In genomic region chr6:53796791-53797190, GRCh38 we compare ENCODE assay signal across 9 cellular contexts. TPM values are rescaled to one million over a fixed set of nuclear protein-coding genes. Genes with fewer than 3 reads are reported as not detected.
A peak's percentile ranks its signal among the peaks of the same experiment; 100 is the strongest.
DNase-seq lines count a peak whose midpoint lies in the region; ATAC-seq and TF ChIP-seq lines count a peak whose summit lies in the region.
"Had no signal": no experiment of that assay in that cellular context is flagged by ENCODE, and none has a peak within 500 bp of the region (broad histone marks: within the 10 kb centered on the region; RNA-seq: fewer than 3 reads in every experiment).

No MANE protein-coding gene starts in this region.

- peaks cover 3% of the 10 kb centered on the region for H3K36me3 Mint-ChIP-seq in activated CD4-positive, alpha-beta T cell treated with anti-CD3 and anti-CD28 coated beads, Interleukin-2, amount 10 ng/mL, durations not matched to agents 7 days and 5 days (ENCODE audit: low read depth)
- H3K36me3 Mint-ChIP-seq in brain, result peaks cover 8% of the 10 kb centered on the region
- no peaks in the 10 kb centered on the region for H3K36me3 Mint-ChIP-seq in mesothelial cell of epicardium

- CTCF ChIA-PET in activated CD4-positive, alpha-beta T cell treated with anti-CD3 and anti-CD28 coated beads, Interleukin-2, amount 10 ng/mL, durations not matched to agents 7 days and 5 days (lab: Charles Lee), result interaction anchor here (0.9 to 1.6 kb wide), 4 partner anchors 12 to 71 kb away, joined by 3 read pairs; no protein-coding TSS in a partner anchor

- ATAC-seq in GM18873 (IDR thresholded peaks at IDR 0.05; ENCODE audit: low FRiP score, unreplicated experiment), result no peak

- no peaks in the 10 kb centered on the region for H3K36me3 ChIP-seq in tibial nerve
- H3K36me3 ChIP-seq: cardiac muscle cell had no signal

- H3K4me3 Mint-ChIP-seq in activated CD4-positive, alpha-beta T cell treated with anti-CD3 and anti-CD28 coated beads, Interleukin-2, amount 10 ng/mL, durations not matched to agents 7 days and 5 days, result peak overlapping the region; percentile 97
- H3K4me3 Mint-ChIP-seq in brain (peak overlapping the region; percentile 93 to 100 (median 99)), mesothelial cell of epicardium (peak overlapping the region; percentile 93)

- H3K9me3 ChIP-seq in tibial nerve, result no peaks in the 10 kb centered on the region

- peak overlapping the region in 3 of 4 donors; percentile 64 to 89 (median 87) for H3K4me3 ChIP-seq in tibial nerve

- no peak overlapping the region for H3K27ac Mint-ChIP-seq in activated CD4-positive, alpha-beta T cell treated with anti-CD3 and anti-CD28 coated beads, Interleukin-2, amount 10 ng/mL, durations not matched to agents 7 days and 5 days
- H3K27ac Mint-ChIP-seq in brain, result peak overlapping the region; percentile 56 to 94 (median 90)
- H3K27ac Mint-ChIP-seq in mesothelial cell of epicardium, result peak overlapping the region; percentile 92

- TF ChIP-seq POLR2A in tibial nerve (IDR thresholded peaks at IDR 0.05), result no peak

- no peak for DNase-seq in activated CD4-positive, alpha-beta T cell treated with anti-CD3 and anti-CD28 coated beads, Interleukin-2, amount 10 ng/mL, durations not matched to agents 7 days and 5 days
- DNase-seq in activated CD4-positive, alpha-beta T cell treated with anti-CD3 and anti-CD28 coated beads, Interleukin-2, amount 50 U/mL, for 4 hours, result no peak
- DNase-seq in mesothelial cell of epicardium (ENCODE audit: low spot score in 2 of 2, unreplicated experiment in 2 of 2) (no peak), tibial nerve (ENCODE audit: low spot score in 2 of 2) (no peak), ecto neural progenitor cell (ENCODE audit: low spot score) (no peak), T-helper 1 cell (no peak)

- peaks cover 33% of the 10 kb centered on the region for H3K27me3 Mint-ChIP-seq in activated CD4-positive, alpha-beta T cell treated with anti-CD3 and anti-CD28 coated beads, Interleukin-2, amount 10 ng/mL, durations not matched to agents 7 days and 5 days
- peaks cover 24% of the 10 kb centered on the region for H3K27me3 Mint-ChIP-seq in brain
- H3K27me3 Mint-ChIP-seq in mesothelial cell of epicardium (ENCODE audit: low read depth), result no peaks in the 10 kb centered on the region

- H3K27ac ChIP-seq in tibial nerve, result peak overlapping the region in 3 of 4 donors; percentile 82 to 84 (median 83)
- H3K27ac ChIP-seq: cardiac muscle cell had no signal

- WGBS in tibial nerve, 2 donors, result 32 to 40% methylated on average over 5 of the region's 5 CpGs

- TF ChIP-seq EP300 in tibial nerve (IDR thresholded peaks at IDR 0.05), result no peak

- H3K4me1 ChIP-seq in tibial nerve, result peaks cover 0 to 34% (median 3%) of the 10 kb centered on the region in 4 donors

- no peaks in the 10 kb centered on the region for H3K9me3 Mint-ChIP-seq in activated CD4-positive, alpha-beta T cell treated with anti-CD3 and anti-CD28 coated beads, Interleukin-2, amount 10 ng/mL, durations not matched to agents 7 days and 5 days
- peaks cover 0 to 2% (median 0%) of the 10 kb centered on the region in 5 experiments for H3K9me3 Mint-ChIP-seq in brain
- H3K9me3 Mint-ChIP-seq in mesothelial cell of epicardium, result no peaks in the 10 kb centered on the region

- no peaks in the 10 kb centered on the region for H3K27me3 ChIP-seq in tibial nerve

- peaks cover 31% of the 10 kb centered on the region for H3K4me1 Mint-ChIP-seq in activated CD4-positive, alpha-beta T cell treated with anti-CD3 and anti-CD28 coated beads, Interleukin-2, amount 10 ng/mL, durations not matched to agents 7 days and 5 days
- H3K4me1 Mint-ChIP-seq in brain (peaks cover 61% of the 10 kb centered on the region), mesothelial cell of epicardium (peaks cover 45% of the 10 kb centered on the region)

- POLR2A ChIA-PET in activated CD4-positive, alpha-beta T cell treated with anti-CD3 and anti-CD28 coated beads, Interleukin-2, amount 10 ng/mL, durations not matched to agents 7 days and 5 days (lab: Charles Lee), result no interaction called here

- no peak for TF ChIP-seq CTCF in brain (conservative IDR thresholded peaks at IDR 0.05)
- TF ChIP-seq CTCF in mesothelial cell of epicardium (IDR thresholded peaks at IDR 0.05; ENCODE audit: unreplicated experiment), result no peak
- TF ChIP-seq CTCF in tibial nerve (IDR thresholded peaks at IDR 0.05), result no peak

RNA-seq across cellular contexts. Expression of gene LRRC1, which starts 2.0 kb away (rescaled TPM):
- total RNA-seq in activated CD4-positive, alpha-beta T cell treated with anti-CD3 and anti-CD28 coated beads, Interleukin-2, amount 10 ng/mL, durations not matched to agents 7 days and 5 days, result 1 to 10 TPM; 3.6 to 3.7 TPM
- 7.6 TPM for polyA plus RNA-seq in brain (ENCODE audit: insufficient read depth, low read depth, low replicate concordance)
- 26.1 to 30.4 TPM (median 27.0 TPM) in 3 replicates for total RNA-seq in mesothelial cell of epicardium
- 10 to 100 TPM; 22.8 to 50.0 (median 39.6) TPM for total RNA-seq in tibial nerve
